ENCODE assay signal across 1 cellular context in the genomic region with DNA sequence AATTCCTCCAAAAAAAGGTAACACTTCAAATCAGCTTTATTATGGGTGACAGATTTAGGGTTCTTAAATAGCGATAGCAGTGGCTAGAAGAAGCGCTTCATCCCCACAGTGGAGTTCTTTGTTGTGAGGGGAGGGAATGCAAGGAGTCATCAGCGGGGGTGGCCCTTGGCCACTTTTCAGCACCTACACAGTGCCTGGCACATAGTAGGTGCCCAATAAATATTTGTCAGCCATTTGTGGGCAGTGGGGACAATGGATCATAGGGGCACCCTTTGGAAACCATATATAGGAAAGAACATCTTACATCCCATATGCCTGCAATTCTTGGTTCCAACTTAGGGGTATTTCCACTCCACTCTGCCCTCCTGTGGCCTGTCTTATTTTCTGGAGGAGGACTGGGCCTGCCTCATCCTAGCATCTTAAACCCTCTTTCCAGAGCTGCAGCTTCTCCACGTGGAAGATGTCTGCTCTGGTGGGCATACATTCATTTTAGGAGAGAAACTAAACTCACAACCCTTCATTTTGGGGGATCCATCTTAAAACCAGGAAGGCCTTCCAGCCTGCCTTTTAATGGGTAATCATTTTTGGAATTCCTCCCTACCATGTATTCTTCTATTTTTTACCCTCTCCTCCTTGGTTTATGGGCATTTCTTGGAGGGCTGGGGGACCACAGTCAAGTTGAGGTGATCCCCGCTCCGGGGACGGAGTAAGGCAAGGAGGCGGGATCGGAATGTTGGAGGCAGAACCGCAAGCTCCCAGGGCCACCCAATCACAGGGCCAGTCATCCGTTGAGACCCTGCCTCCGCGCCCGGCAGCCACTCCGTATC.
TF ChIP-seq lines count a peak whose summit lies in the region.

No MANE protein-coding gene starts in this region.

TF ChIP-seq in HepG2, 621 proteins besides CTCF, POLR2A, EP300 and RAD21 (continued from another document and continues in another):
- TF ChIP-seq NFIC (IDR thresholded peaks at IDR 0.05; ENCODE audit: low read length): no peak
- no peak for TF ChIP-seq ARNT2 (CRISPR knock-in tag; IDR thresholded peaks at IDR 0.05; ENCODE audit: low read depth)
- TF ChIP-seq ZNF496 (CRISPR knock-in tag; IDR thresholded peaks at IDR 0.05; ENCODE audit: insufficient replicate concordance): no peak
- TF ChIP-seq TOPORS (CRISPR knock-in tag; IDR thresholded peaks at IDR 0.05): 0 out of 2 replicates have a peak, but pooled peaks have one; percentile 11
- TF ChIP-seq ZNF713 (CRISPR knock-in tag; IDR thresholded peaks at IDR 0.05): no peak
- TF ChIP-seq ETV5 (CRISPR knock-in tag; IDR thresholded peaks at IDR 0.05; ENCODE audit: borderline replicate concordance): no peak
- TF ChIP-seq MED13 (CRISPR knock-in tag; IDR thresholded peaks at IDR 0.05): no peak
- TF ChIP-seq POLR2AphosphoS5 (IDR thresholded peaks at IDR 0.05; ENCODE audit: low read depth, low read length): peak; percentile 93
- TF ChIP-seq PTBP1 (IDR thresholded peaks at IDR 0.05; ENCODE audit: low read depth, low read length, poor library complexity, severe bottlenecking): no peak
- TF ChIP-seq, protein P1, sequence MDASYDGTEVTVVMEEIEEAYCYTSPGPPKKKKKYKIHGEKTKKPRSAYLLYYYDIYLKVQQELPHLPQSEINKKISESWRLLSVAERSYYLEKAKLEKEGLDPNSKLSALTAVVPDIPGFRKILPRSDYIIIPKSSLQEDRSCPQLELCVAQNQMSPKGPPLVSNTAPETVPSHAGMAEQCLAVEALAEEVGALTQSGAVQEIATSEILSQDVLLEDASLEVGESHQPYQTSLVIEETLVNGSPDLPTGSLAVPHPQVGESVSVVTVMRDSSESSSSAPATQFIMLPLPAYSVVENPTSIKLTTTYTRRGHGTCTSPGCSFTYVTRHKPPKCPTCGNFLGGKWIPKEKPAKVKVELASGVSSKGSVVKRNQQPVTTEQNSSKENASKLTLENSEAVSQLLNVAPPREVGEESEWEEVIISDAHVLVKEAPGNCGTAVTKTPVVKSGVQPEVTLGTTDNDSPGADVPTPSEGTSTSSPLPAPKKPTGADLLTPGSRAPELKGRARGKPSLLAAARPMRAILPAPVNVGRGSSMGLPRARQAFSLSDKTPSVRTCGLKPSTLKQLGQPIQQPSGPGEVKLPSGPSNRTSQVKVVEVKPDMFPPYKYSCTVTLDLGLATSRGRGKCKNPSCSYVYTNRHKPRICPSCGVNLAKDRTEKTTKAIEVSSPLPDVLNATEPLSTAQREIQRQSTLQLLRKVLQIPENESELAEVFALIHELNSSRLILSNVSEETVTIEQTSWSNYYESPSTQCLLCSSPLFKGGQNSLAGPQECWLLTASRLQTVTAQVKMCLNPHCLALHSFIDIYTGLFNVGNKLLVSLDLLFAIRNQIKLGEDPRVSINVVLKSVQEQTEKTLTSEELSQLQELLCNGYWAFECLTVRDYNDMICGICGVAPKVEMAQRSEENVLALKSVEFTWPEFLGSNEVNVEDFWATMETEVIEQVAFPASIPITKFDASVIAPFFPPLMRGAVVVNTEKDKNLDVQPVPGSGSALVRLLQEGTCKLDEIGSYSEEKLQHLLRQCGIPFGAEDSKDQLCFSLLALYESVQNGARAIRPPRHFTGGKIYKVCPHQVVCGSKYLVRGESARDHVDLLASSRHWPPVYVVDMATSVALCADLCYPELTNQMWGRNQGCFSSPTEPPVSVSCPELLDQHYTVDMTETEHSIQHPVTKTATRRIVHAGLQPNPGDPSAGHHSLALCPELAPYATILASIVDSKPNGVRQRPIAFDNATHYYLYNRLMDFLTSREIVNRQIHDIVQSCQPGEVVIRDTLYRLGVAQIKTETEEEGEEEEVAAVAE (CRISPR knock-in tag; IDR thresholded peaks at IDR 0.05; ENCODE audit: borderline replicate concordance): peak; percentile 30; the same call in 1 of the 2 replicates
- TF ChIP-seq REPIN1 (CRISPR knock-in tag; IDR thresholded peaks at IDR 0.05; ENCODE audit: borderline replicate concordance, low read depth): no peak
- TF ChIP-seq SMC3 (IDR thresholded peaks at IDR 0.05; ENCODE audit: low read length): peak; percentile 45
- peak; percentile 12 for TF ChIP-seq JARID2 (CRISPR knock-in tag; IDR thresholded peaks at IDR 0.05; ENCODE audit: insufficient replicate concordance)
- peak; percentile 23; the same call in 1 of the 2 replicates for TF ChIP-seq HNF4A (CRISPR knock-in tag; IDR thresholded peaks at IDR 0.05)
- TF ChIP-seq REXO4 (CRISPR knock-in tag; IDR thresholded peaks at IDR 0.05; ENCODE audit: borderline replicate concordance): no peak
- no peak for TF ChIP-seq ZBTB7A (CRISPR knock-in tag; IDR thresholded peaks at IDR 0.05)
- TF ChIP-seq TCF7L2 (IDR thresholded peaks at IDR 0.05; ENCODE audit: low read depth, low read length): no peak
- TF ChIP-seq ZMYM2 (CRISPR knock-in tag; IDR thresholded peaks at IDR 0.05): no peak
- TF ChIP-seq BRCA1 (CRISPR knock-in tag; IDR thresholded peaks at IDR 0.05): no peak
- TF ChIP-seq RELA (CRISPR knock-in tag; IDR thresholded peaks at IDR 0.05): no peak
- no peak for TF ChIP-seq KDM1A (CRISPR knock-in tag; IDR thresholded peaks at IDR 0.05)
- TF ChIP-seq, protein P2, sequence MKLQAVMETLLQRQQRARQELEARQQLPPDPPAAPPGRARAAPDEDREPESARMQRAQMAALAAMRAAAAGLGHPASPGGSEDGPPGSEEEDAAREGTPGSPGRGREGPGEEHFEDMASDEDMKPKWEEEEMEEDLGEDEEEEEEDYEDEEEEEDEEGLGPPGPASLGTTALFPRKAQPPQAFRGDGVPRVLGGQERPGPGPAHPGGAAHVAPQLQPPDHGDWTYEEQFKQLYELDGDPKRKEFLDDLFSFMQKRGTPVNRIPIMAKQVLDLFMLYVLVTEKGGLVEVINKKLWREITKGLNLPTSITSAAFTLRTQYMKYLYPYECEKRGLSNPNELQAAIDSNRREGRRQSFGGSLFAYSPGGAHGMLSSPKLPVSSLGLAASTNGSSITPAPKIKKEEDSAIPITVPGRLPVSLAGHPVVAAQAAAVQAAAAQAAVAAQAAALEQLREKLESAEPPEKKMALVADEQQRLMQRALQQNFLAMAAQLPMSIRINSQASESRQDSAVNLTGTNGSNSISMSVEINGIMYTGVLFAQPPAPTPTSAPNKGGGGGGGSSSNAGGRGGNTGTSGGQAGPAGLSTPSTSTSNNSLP (IDR thresholded peaks at IDR 0.05; ENCODE audit: low read depth, low read length): no peak
- 0 out of 2 replicates have a peak, but pooled peaks have one; percentile 56 for TF ChIP-seq NFATC3 (CRISPR knock-in tag; IDR thresholded peaks at IDR 0.05)
- TF ChIP-seq ZNF510 (CRISPR knock-in tag; IDR thresholded peaks at IDR 0.05; ENCODE audit: low read depth): no peak
- no peak; the same call in 1 of the 2 replicates for TF ChIP-seq ZSCAN9 (CRISPR knock-in tag; IDR thresholded peaks at IDR 0.05; ENCODE audit: borderline replicate concordance)
- TF ChIP-seq MTERF4 (CRISPR knock-in tag; IDR thresholded peaks at IDR 0.05): no peak
- no peak for TF ChIP-seq ZNF639 (CRISPR knock-in tag; conservative IDR thresholded peaks at IDR 0.05)
- 0 out of 2 replicates have a peak, but pooled peaks have one; percentile 27 for TF ChIP-seq BCL3 (CRISPR knock-in tag; IDR thresholded peaks at IDR 0.05)
- no peak for TF ChIP-seq SMAD1 (CRISPR knock-in tag; IDR thresholded peaks at IDR 0.05; ENCODE audit: borderline replicate concordance, low read depth)
- no peak for TF ChIP-seq CC2D1A (CRISPR knock-in tag; IDR thresholded peaks at IDR 0.05)
- TF ChIP-seq ZNF883 (CRISPR knock-in tag; IDR thresholded peaks at IDR 0.05; ENCODE audit: not compliant biosample characterization): no peak
- no peak for TF ChIP-seq TEAD2 (CRISPR knock-in tag; IDR thresholded peaks at IDR 0.05)
- TF ChIP-seq ZNF724P (CRISPR knock-in tag; IDR thresholded peaks at IDR 0.05; ENCODE audit: borderline replicate concordance): no peak
- no peak for TF ChIP-seq HNRNPK (IDR thresholded peaks at IDR 0.05; ENCODE audit: low read depth, low read length, poor library complexity, severe bottlenecking)
- no peak for TF ChIP-seq PHF5A (CRISPR knock-in tag; IDR thresholded peaks at IDR 0.05; ENCODE audit: low read depth, unreplicated experiment)
- TF ChIP-seq, protein P3, sequence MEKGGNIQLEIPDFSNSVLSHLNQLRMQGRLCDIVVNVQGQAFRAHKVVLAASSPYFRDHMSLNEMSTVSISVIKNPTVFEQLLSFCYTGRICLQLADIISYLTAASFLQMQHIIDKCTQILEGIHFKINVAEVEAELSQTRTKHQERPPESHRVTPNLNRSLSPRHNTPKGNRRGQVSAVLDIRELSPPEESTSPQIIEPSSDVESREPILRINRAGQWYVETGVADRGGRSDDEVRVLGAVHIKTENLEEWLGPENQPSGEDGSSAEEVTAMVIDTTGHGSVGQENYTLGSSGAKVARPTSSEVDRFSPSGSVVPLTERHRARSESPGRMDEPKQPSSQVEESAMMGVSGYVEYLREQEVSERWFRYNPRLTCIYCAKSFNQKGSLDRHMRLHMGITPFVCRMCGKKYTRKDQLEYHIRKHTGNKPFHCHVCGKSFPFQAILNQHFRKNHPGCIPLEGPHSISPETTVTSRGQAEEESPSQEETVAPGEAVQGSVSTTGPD (CRISPR knock-in tag; IDR thresholded peaks at IDR 0.05): no peak
- TF ChIP-seq ZBTB42 (CRISPR knock-in tag; IDR thresholded peaks at IDR 0.05): no peak
- no peak for TF ChIP-seq BCL6 (CRISPR knock-in tag; IDR thresholded peaks at IDR 0.05)
- TF ChIP-seq HNRNPH1 (optimal IDR thresholded peaks at IDR 0.05; ENCODE audit: low read depth, low read length): no peak
- TF ChIP-seq ERF (CRISPR knock-in tag; IDR thresholded peaks at IDR 0.05): no peak
- peak; percentile 69 for TF ChIP-seq POLR2G (IDR thresholded peaks at IDR 0.05; ENCODE audit: low read depth, low read length)
- TF ChIP-seq SSRP1 (CRISPR knock-in tag; IDR thresholded peaks at IDR 0.05): peak; percentile 52; the same call in 1 of the 2 replicates
- TF ChIP-seq ZNF768 (CRISPR knock-in tag; IDR thresholded peaks at IDR 0.05): no peak
- no peak for TF ChIP-seq ZNF720 (CRISPR knock-in tag; IDR thresholded peaks at IDR 0.05)
- TF ChIP-seq DNMT3B (CRISPR knock-in tag; conservative IDR thresholded peaks at IDR 0.05): no peak; the same call in 1 of the 2 replicates
- TF ChIP-seq ZNF83 (CRISPR knock-in tag; IDR thresholded peaks at IDR 0.05; ENCODE audit: borderline replicate concordance): no peak
- TF ChIP-seq ASH2L (IDR thresholded peaks at IDR 0.05; ENCODE audit: insufficient read length, low read depth, low read length): peak; percentile 20
- 0 out of 2 replicates have a peak, but pooled peaks have one; percentile 11 for TF ChIP-seq CBX5 (CRISPR knock-in tag; IDR thresholded peaks at IDR 0.05; ENCODE audit: borderline replicate concordance)
- TF ChIP-seq, protein P4, sequence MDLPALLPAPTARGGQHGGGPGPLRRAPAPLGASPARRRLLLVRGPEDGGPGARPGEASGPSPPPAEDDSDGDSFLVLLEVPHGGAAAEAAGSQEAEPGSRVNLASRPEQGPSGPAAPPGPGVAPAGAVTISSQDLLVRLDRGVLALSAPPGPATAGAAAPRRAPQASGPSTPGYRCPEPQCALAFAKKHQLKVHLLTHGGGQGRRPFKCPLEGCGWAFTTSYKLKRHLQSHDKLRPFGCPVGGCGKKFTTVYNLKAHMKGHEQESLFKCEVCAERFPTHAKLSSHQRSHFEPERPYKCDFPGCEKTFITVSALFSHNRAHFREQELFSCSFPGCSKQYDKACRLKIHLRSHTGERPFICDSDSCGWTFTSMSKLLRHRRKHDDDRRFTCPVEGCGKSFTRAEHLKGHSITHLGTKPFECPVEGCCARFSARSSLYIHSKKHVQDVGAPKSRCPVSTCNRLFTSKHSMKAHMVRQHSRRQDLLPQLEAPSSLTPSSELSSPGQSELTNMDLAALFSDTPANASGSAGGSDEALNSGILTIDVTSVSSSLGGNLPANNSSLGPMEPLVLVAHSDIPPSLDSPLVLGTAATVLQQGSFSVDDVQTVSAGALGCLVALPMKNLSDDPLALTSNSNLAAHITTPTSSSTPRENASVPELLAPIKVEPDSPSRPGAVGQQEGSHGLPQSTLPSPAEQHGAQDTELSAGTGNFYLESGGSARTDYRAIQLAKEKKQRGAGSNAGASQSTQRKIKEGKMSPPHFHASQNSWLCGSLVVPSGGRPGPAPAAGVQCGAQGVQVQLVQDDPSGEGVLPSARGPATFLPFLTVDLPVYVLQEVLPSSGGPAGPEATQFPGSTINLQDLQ (CRISPR knock-in tag; IDR thresholded peaks at IDR 0.05): no peak
- TF ChIP-seq ZZZ3 (CRISPR knock-in tag; IDR thresholded peaks at IDR 0.05; ENCODE audit: borderline replicate concordance): no peak
- TF ChIP-seq, protein P5, sequence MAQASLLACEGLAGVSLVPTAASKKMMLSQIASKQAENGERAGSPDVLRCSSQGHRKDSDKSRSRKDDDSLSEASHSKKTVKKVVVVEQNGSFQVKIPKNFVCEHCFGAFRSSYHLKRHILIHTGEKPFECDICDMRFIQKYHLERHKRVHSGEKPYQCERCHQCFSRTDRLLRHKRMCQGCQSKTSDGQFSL (CRISPR knock-in tag; IDR thresholded peaks at IDR 0.05): no peak
- TF ChIP-seq SP1 (IDR thresholded peaks at IDR 0.05): no peak
- TF ChIP-seq SP1 (CRISPR knock-in tag; IDR thresholded peaks at IDR 0.05): no peak
